11 cellular contexts compared by ENCODE assay signal in the genomic region with DNA sequence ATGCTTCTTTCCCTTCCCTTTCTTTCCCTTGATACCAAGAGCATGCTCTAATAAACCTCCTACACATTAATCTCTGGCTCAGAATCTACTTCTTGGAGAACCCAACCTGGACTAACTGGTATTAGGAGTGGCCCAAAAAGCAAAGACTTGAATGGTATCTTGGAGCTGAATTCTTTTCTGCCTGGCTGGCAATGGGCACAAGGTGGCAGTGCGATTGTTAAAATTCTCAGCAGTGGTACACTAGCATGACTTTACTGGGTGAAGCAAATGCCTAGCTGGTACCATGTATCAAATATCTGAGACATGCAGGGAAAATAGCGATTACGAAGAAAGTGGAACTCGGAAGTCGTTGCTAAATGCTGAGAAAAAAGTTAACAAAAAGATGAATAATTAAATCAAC. TPM values are rescaled to one million over a fixed set of nuclear protein-coding genes. Genes with fewer than 3 reads are reported as not detected.
DNase-seq lines count a peak whose midpoint lies in the region; ATAC-seq, FAIRE-seq and TF ChIP-seq lines count a peak whose summit lies in the region.
"Had no signal": no experiment of that assay in that cellular context is flagged by ENCODE, and none has a peak within 500 bp of the region (broad histone marks: within the 10 kb centered on the region; RNA-seq: fewer than 3 reads in every experiment).

No MANE protein-coding gene starts in this region.

- H3K36me3 Mint-ChIP-seq in endodermal cell (ENCODE audit: low read depth) (peaks cover 8% of the 10 kb centered on the region), osteocyte (ENCODE audit: unreplicated experiment) (no peaks in the 10 kb centered on the region)

- no peak overlapping the region for H3K27ac ChIP-seq in endodermal cell (ENCODE audit: low read depth, low read length)
- H3K27ac ChIP-seq: epithelial cell of prostate had no signal

- H3K4me3 ChIP-seq in endodermal cell (ENCODE audit: low read length): no peak overlapping the region
- H3K4me3 ChIP-seq: HAP-1 had no signal

- no peak overlapping the region for H3K9ac ChIP-seq in endodermal cell (ENCODE audit: extremely low read depth, low read length, poor library complexity, severe bottlenecking)

- no peak for DNase-seq in H54 (ENCODE audit: insufficient read length, low spot score)
- DNase-seq in NCI-H226: peak; percentile 18
- peak; percentile 68 for DNase-seq in endodermal cell
- DNase-seq in osteocyte (ENCODE audit: extremely low spot score, unreplicated experiment): no peak
- no peak for DNase-seq in GM03348 (ENCODE audit: low spot score)
- no peak for DNase-seq in activated T-cell treated with anti-CD3 and anti-CD28 coated beads for 4 hours
- DNase-seq: stimulated activated CD4-positive, alpha-beta T cell treated with anti-CD3 and anti-CD28 coated beads, Interleukin-2, amount 100 ng/mL, for 48 hours had no signal

- peaks cover 20% of the 10 kb centered on the region for H3K9me3 ChIP-seq in endodermal cell (ENCODE audit: control insufficient read depth, low read length)
- H3K9me3 ChIP-seq: HAP-1 had no signal

- TF ChIP-seq POLR2A in H54 (IDR thresholded peaks at IDR 0.05; ENCODE audit: low read depth, low read length): no peak

- H3K4me1 Mint-ChIP-seq in endodermal cell (no peaks in the 10 kb centered on the region), osteocyte (ENCODE audit: unreplicated experiment) (peaks cover 4% of the 10 kb centered on the region)

- H3K9me3 Mint-ChIP-seq in endodermal cell: peaks cover 28% of the 10 kb centered on the region
- H3K9me3 Mint-ChIP-seq in osteocyte (ENCODE audit: unreplicated experiment): peaks cover 12% of the 10 kb centered on the region

- H3K27ac Mint-ChIP-seq in endodermal cell (no peak overlapping the region), osteocyte (ENCODE audit: unreplicated experiment) (no peak overlapping the region)
- H3K27ac Mint-ChIP-seq: T-helper 1 cell treated with Interleukin-12 subunit alpha and Interleukin-12 subunit beta and Interleukin-4 antibody, amounts not matched to agents 30 μg/mL and 1 μg/mL, for 36 hours had no signal

- WGBS in endodermal cell (ENCODE audit: insufficient coverage in 1 of 2, insufficient read length in 1 of 2), 2 experiments: 80 to 92% methylated on average over 5 of the region's 5 CpGs

- H3K4me1 ChIP-seq in endodermal cell (ENCODE audit: control insufficient read depth, insufficient read depth, low read length): no peaks in the 10 kb centered on the region
- H3K4me1 ChIP-seq: HAP-1 had no signal

- H3K27me3 Mint-ChIP-seq in endodermal cell (ENCODE audit: insufficient read depth) (no peaks in the 10 kb centered on the region), osteocyte (ENCODE audit: unreplicated experiment) (no peaks in the 10 kb centered on the region)

- H3K27me3 ChIP-seq in endodermal cell (ENCODE audit: control insufficient read depth, insufficient read depth, low read length, poor library complexity, severe bottlenecking): no peaks in the 10 kb centered on the region

- TF ChIP-seq CTCF in endodermal cell (conservative IDR thresholded peaks at IDR 0.05): peak; percentile 71
- peak; percentile 58 for TF ChIP-seq CTCF in osteocyte (IDR thresholded peaks at IDR 0.05)

- no peak for ATAC-seq in HG03439 (IDR thresholded peaks at IDR 0.05; ENCODE audit: unreplicated experiment)

- H3K36me3 ChIP-seq in endodermal cell (ENCODE audit: control insufficient read depth, insufficient read depth, low read length): no peaks in the 10 kb centered on the region
- H3K36me3 ChIP-seq: HAP-1 had no signal

- peak; percentile 73 for FAIRE-seq in H54 (lab: Jason Lieb, UNC)

- H3K4me3 Mint-ChIP-seq in endodermal cell (no peak overlapping the region), osteocyte (ENCODE audit: unreplicated experiment) (no peak overlapping the region)
- H3K4me3 Mint-ChIP-seq: T-helper 1 cell treated with Interleukin-12 subunit alpha and Interleukin-12 subunit beta and Interleukin-4 antibody, amounts not matched to agents 30 μg/mL and 1 μg/mL, for 36 hours had no signal

RNA-seq across cellular contexts. Expression of gene B3GALT1, which starts 28.4 kb away (rescaled TPM):
- total RNA-seq in endodermal cell (1 to 10 TPM in 1 of 2 donors, under 1 TPM in 1; 0.86 to 2.4 TPM), osteocyte (2.0 and 2.1 TPM in 2 replicates)
- polyA plus RNA-seq in endodermal cell (2013, experiment 1 of 2): 2.6 TPM
- polyA plus RNA-seq in endodermal cell (2013, experiment 2 of 2): 3.2 TPM

Comparison
In these comparisons a context has a peak if more than half of its experiments do, and no peak if none do; other contexts are left out.
1. DNase-seq: peak in NCI-H226 (single experiment) and endodermal cell (single experiment); none in H54 (single experiment), osteocyte (single experiment), GM03348 (single experiment) and activated T-cell treated with anti-CD3 and anti-CD28 coated beads for 4 hours (single experiment).